In the genomic region with DNA sequence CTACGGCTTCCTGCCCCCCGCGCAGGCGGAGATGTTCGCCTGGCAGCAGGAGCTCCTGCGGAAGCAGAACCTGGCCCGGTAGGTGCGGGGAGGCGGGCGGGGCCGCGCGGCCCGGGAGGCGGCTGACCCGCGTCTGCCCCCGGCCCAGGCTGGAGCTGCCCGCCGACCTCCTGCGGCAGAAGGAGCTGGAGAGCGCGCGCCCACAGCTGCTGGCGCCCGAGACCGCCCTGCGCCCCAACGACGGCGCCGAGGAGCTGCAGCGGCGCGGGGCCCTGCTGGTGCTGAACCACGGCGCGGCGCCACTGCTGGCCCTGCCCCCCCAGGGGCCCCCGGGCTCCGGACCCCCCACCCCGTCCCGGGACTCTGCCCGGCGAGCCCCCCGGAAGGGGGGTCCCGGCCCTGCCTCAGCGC, we compare ENCODE assay signal across 10 cellular contexts. TPM values are rescaled to one million over a fixed set of nuclear protein-coding genes. Genes with fewer than 3 reads are reported as not detected.
DNase-seq lines count a peak whose midpoint lies in the region; ATAC-seq and TF ChIP-seq lines count a peak whose summit lies in the region.
"Had no signal": no experiment of that assay in that cellular context is flagged by ENCODE, and none has a peak within 500 bp of the region (broad histone marks: within the 10 kb centered on the region; RNA-seq: fewer than 3 reads in every experiment).

No MANE protein-coding gene starts in this region.

- H3K4me1 ChIP-seq in IMR-90 (ENCODE audit: control insufficient read depth, insufficient read depth, low read length), result peaks cover 52% of the 10 kb centered on the region
- peaks cover 14% of the 10 kb centered on the region for H3K4me1 ChIP-seq in colonic mucosa
- peaks cover 19% of the 10 kb centered on the region for H3K4me1 ChIP-seq in neural progenitor cell

- H3F3A ChIP-seq in neural progenitor cell (ENCODE audit: low read depth), result peaks cover 27% of the 10 kb centered on the region

- POLR2A ChIA-PET in CD4-positive, alpha-beta T cell (lab: Charles Lee), result no interaction called here
- POLR2A ChIA-PET in IMR-90 (lab: Charles Lee; ENCODE audit: unreplicated experiment), result no interaction called here
- POLR2A ChIA-PET in activated CD4-positive, alpha-beta memory T cell treated with anti-CD3 and anti-CD28 coated beads, Interleukin-2, amount 10 ng/mL, durations not matched to agents 7 days and 5 days (lab: Charles Lee), result interaction anchor here (0.6 to 1.7 kb wide), 4 partner anchors 11 to 24 kb away, joined by 3 to 8 read pairs (median 4); a partner anchor contains a TSS

- peaks cover 16% of the 10 kb centered on the region for H4K20me1 ChIP-seq in IMR-90 (ENCODE audit: insufficient read depth, low read length)
- H4K20me1 ChIP-seq in neural progenitor cell (ENCODE audit: low read depth), result peaks cover 95% of the 10 kb centered on the region

- no peak overlapping the region for H3K27ac ChIP-seq in CD4-positive, alpha-beta T cell (ENCODE audit: low read depth, low read length)
- peak overlapping the region; percentile 82; the same call in 1 of the 2 replicates for H3K27ac ChIP-seq in IMR-90 (ENCODE audit: insufficient read depth, low read length)
- H3K27ac ChIP-seq in colonic mucosa, result peak overlapping the region; percentile 65
- no peak overlapping the region for H3K27ac ChIP-seq in neural progenitor cell

- H2AK9ac ChIP-seq in IMR-90 (replicated peaks; ENCODE audit: low read depth, low read length, poor library complexity), result no peak overlapping the region

- no peak for TF ChIP-seq POLR2A in IMR-90 (IDR thresholded peaks at IDR 0.05; ENCODE audit: low read depth, low read length)

- WGBS in IMR-90 (ENCODE audit: extremely low coverage in 2 of 2, insufficient read length in 1 of 2), 2 experiments, result 3% methylated on average over 15 of the region's 48 CpGs; no CpG with 5 or more reads in 1 of the 2 experiments

- in situ Hi-C loops in IMR-90 (cut with MboI; ENCODE audit: low sequenced_read_pairs), result no loop called here

- H4K91ac ChIP-seq in IMR-90 (ENCODE audit: insufficient read depth, low read depth, low read length), result peak overlapping the region; percentile 56; the same call in 1 of the 2 replicates

- no TSS peak for BruUV-seq in IMR-90 (replicated peaks; lab: Mats Ljungman, UMichigan)

- no peak overlapping the region; the same call in 1 of the 2 replicates for H2BK120ac ChIP-seq in IMR-90 (ENCODE audit: low read depth, low read length)

- peak overlapping the region; percentile 32; the same call in 1 of the 2 replicates for H3K4ac ChIP-seq in IMR-90 (ENCODE audit: low read depth, low read length)

- H3K9me1 ChIP-seq in IMR-90 (ENCODE audit: insufficient read depth, low read length), result no peaks in the 10 kb centered on the region

- no peak overlapping the region for H4K5ac ChIP-seq in IMR-90 (ENCODE audit: low read depth, low read length)

- H2BK20ac ChIP-seq in IMR-90 (ENCODE audit: low read depth, low read length), result no peak overlapping the region

- H3K18ac ChIP-seq in IMR-90 (ENCODE audit: low read depth, low read length), result no peak overlapping the region; the same call in 1 of the 2 replicates

- CTCF ChIA-PET in CD4-positive, alpha-beta T cell (lab: Charles Lee), result no interaction called here
- CTCF ChIA-PET in IMR-90 (lab: Yijun Ruan, JAX), result no interaction called here
- CTCF ChIA-PET in activated CD4-positive, alpha-beta memory T cell treated with anti-CD3 and anti-CD28 coated beads, Interleukin-2, amount 10 ng/mL, durations not matched to agents 7 days and 5 days (lab: Charles Lee), result no interaction called here

- ATAC-seq in CD4-positive, alpha-beta T cell (ENCODE audit: poor library complexity), result peak; percentile 30
- ATAC-seq in IMR-90 (ENCODE audit: low read depth) (no peak), GM18909 (IDR thresholded peaks at IDR 0.05; ENCODE audit: poor library complexity, unreplicated experiment) (no peak), HG02884 (IDR thresholded peaks at IDR 0.05; ENCODE audit: unreplicated experiment) (no peak)
- no peak for ATAC-seq in activated naive CD4-positive, alpha-beta T cell treated with anti-CD3 and anti-CD28 coated beads, Interleukin-2, amount 50 U/mL, for 72 hours

- H3K14ac ChIP-seq in IMR-90 (replicated peaks; ENCODE audit: low read depth, low read length), result no peak overlapping the region

- no peak for TF ChIP-seq RAD21 in IMR-90 (IDR thresholded peaks at IDR 0.05; ENCODE audit: low read length)

- no peak overlapping the region; the same call in 1 of the 2 replicates for H3K4me2 ChIP-seq in IMR-90 (ENCODE audit: low read depth, low read length)
- H3K4me2 ChIP-seq in neural progenitor cell, result peak overlapping the region; percentile 87

- dilution Hi-C loops in IMR-90 (cut with HindIII; ENCODE audit: low sequenced_read_pairs, unreplicated experiment), result no loop called here

- peak overlapping the region; percentile 11 for H2BK5ac ChIP-seq in IMR-90 (ENCODE audit: low read depth, low read length, poor library complexity, severe bottlenecking)

- no peak overlapping the region for H3K56ac ChIP-seq in IMR-90 (ENCODE audit: extremely low read depth, insufficient read depth, low read length)

- no peak overlapping the region for H2BK15ac ChIP-seq in IMR-90 (ENCODE audit: low read depth, low read length)

- H3K4me3 Mint-ChIP-seq in CD4-positive, alpha-beta T cell, result no peak overlapping the region
- H3K4me3 Mint-ChIP-seq in neural progenitor cell, result no peak overlapping the region
- no peak overlapping the region for H3K4me3 Mint-ChIP-seq in activated CD4-positive, alpha-beta memory T cell treated with anti-CD3 and anti-CD28 coated beads, Interleukin-2, amount 10 ng/mL, durations not matched to agents 7 days and 5 days

- no peak overlapping the region for H3K9ac ChIP-seq in IMR-90 (ENCODE audit: low read depth, low read length)
- H3K9ac ChIP-seq in colonic mucosa (ENCODE audit: low read depth in 2 of 2, low read length in 2 of 2), result peak overlapping the region in 1 of 2 donors; percentile 60
- no peak overlapping the region for H3K9ac ChIP-seq in neural progenitor cell

- no peaks in the 10 kb centered on the region for H3K9me3 Mint-ChIP-seq in CD4-positive, alpha-beta T cell
- peaks cover 2% of the 10 kb centered on the region for H3K9me3 Mint-ChIP-seq in neural progenitor cell
- no peaks in the 10 kb centered on the region for H3K9me3 Mint-ChIP-seq in activated CD4-positive, alpha-beta memory T cell treated with anti-CD3 and anti-CD28 coated beads, Interleukin-2, amount 10 ng/mL, durations not matched to agents 7 days and 5 days
- H3K9me3 Mint-ChIP-seq in activated naive CD4-positive, alpha-beta T cell treated with anti-CD3 and anti-CD28 coated beads, Interleukin-2, amount 50 U/mL, for 72 hours, result no peaks in the 10 kb centered on the region

- H3K23ac ChIP-seq in IMR-90 (ENCODE audit: low read depth, low read length), result no peak overlapping the region

- no peak for TF ChIP-seq CTCF in CD4-positive, alpha-beta T cell (IDR thresholded peaks at IDR 0.05)
- no peak for TF ChIP-seq CTCF in IMR-90 (conservative IDR thresholded peaks at IDR 0.05; ENCODE audit: low read depth, low read length)
- no peak for TF ChIP-seq CTCF in colonic mucosa (IDR thresholded peaks at IDR 0.05)
- no peak for TF ChIP-seq CTCF in neural progenitor cell (IDR thresholded peaks at IDR 0.05)

- H3K27ac Mint-ChIP-seq in CD4-positive, alpha-beta T cell, result no peak overlapping the region
- no peak overlapping the region for H3K27ac Mint-ChIP-seq in neural progenitor cell
- H3K27ac Mint-ChIP-seq in activated CD4-positive, alpha-beta memory T cell treated with anti-CD3 and anti-CD28 coated beads, Interleukin-2, amount 10 ng/mL, durations not matched to agents 7 days and 5 days, result no peak overlapping the region
- no peak overlapping the region for H3K27ac Mint-ChIP-seq in activated naive CD4-positive, alpha-beta T cell treated with anti-CD3 and anti-CD28 coated beads, Interleukin-2, amount 50 U/mL, for 72 hours

- 0 out of 4 replicates have a peak, but pooled peaks cover 0 to 5% of the 10 kb centered on the region in 2 experiments for H3K79me1 ChIP-seq in IMR-90 (ENCODE audit: low read depth in 1 of 2, low read length in 2 of 2)

- no peaks in the 10 kb centered on the region for H3K79me2 ChIP-seq in neural progenitor cell (ENCODE audit: low read depth)

- H3K27me3 Mint-ChIP-seq in CD4-positive, alpha-beta T cell, result peaks cover 37% of the 10 kb centered on the region
- H3K27me3 Mint-ChIP-seq in neural progenitor cell (ENCODE audit: insufficient read depth, low read depth), result peaks cover 36% of the 10 kb centered on the region
- peaks cover 31% of the 10 kb centered on the region for H3K27me3 Mint-ChIP-seq in activated CD4-positive, alpha-beta memory T cell treated with anti-CD3 and anti-CD28 coated beads, Interleukin-2, amount 10 ng/mL, durations not matched to agents 7 days and 5 days

- peaks cover 5% of the 10 kb centered on the region for H3K4me1 Mint-ChIP-seq in CD4-positive, alpha-beta T cell (ENCODE audit: low read depth)
- H3K4me1 Mint-ChIP-seq in neural progenitor cell, result peaks cover 35% of the 10 kb centered on the region
- H3K4me1 Mint-ChIP-seq in activated CD4-positive, alpha-beta memory T cell treated with anti-CD3 and anti-CD28 coated beads, Interleukin-2, amount 10 ng/mL, durations not matched to agents 7 days and 5 days, result peaks cover 7% of the 10 kb centered on the region

- peak overlapping the region in 1 of 2 experiments; percentile 59; a peak in 1 of 4 replicates for H4K8ac ChIP-seq in IMR-90 (ENCODE audit: low read depth in 2 of 2, low read length in 2 of 2)

- DNase-seq in CD4-positive, alpha-beta T cell, result no peak
- DNase-seq in IMR-90, result no peak
- DNase-seq in colonic mucosa, result no peak
- DNase-seq in neural progenitor cell (ENCODE audit: low spot score), result peak; percentile 76
- no peak for DNase-seq in activated CD4-positive, alpha-beta memory T cell treated with anti-CD3 and anti-CD28 coated beads, Interleukin-2, amount 10 ng/mL, durations not matched to agents 7 days and 5 days
- DNase-seq in activated naive CD4-positive, alpha-beta T cell treated with anti-CD3 and anti-CD28 coated beads, Interleukin-2, amount 50 U/mL, for 72 hours (ENCODE audit: low spot score in 2 of 2), result no peak
- DNase-seq: amniotic stem cell had no signal

- H3K27me3 ChIP-seq in CD4-positive, alpha-beta T cell (ENCODE audit: control insufficient read depth, insufficient read depth, low read length), result peaks cover 47% of the 10 kb centered on the region
- no peaks in the 10 kb centered on the region for H3K27me3 ChIP-seq in IMR-90 (ENCODE audit: control insufficient read depth, insufficient read depth, low read length)
- H3K27me3 ChIP-seq in colonic mucosa, result peaks cover 46% of the 10 kb centered on the region
- H3K27me3 ChIP-seq in neural progenitor cell, result peaks cover 72% of the 10 kb centered on the region
- H3K27me3 ChIP-seq: uterus had no signal

- H2AK5ac ChIP-seq in IMR-90 (ENCODE audit: low read depth, low read length), result no peak overlapping the region; the same call in 1 of the 2 replicates

- peaks cover 22% of the 10 kb centered on the region for H3K36me3 Mint-ChIP-seq in CD4-positive, alpha-beta T cell (ENCODE audit: low read depth)
- H3K36me3 Mint-ChIP-seq in neural progenitor cell, result peaks cover 11% of the 10 kb centered on the region
- H3K36me3 Mint-ChIP-seq in activated CD4-positive, alpha-beta memory T cell treated with anti-CD3 and anti-CD28 coated beads, Interleukin-2, amount 10 ng/mL, durations not matched to agents 7 days and 5 days (ENCODE audit: low read depth), result peaks cover 16% of the 10 kb centered on the region
- H3K36me3 Mint-ChIP-seq in activated naive CD4-positive, alpha-beta T cell treated with anti-CD3 and anti-CD28 coated beads, Interleukin-2, amount 50 U/mL, for 72 hours, result peaks cover 0 to 10% of the 10 kb centered on the region in 2 donors

- intact Hi-C loops in CD4-positive, alpha-beta T cell (cut with DNase I, micrococcal nuclease), result no loop called here
- intact Hi-C loops in IMR-90 (cut with micrococcal nuclease) (no loop called here), colonic mucosa (cut with DNase I) (no loop called here)

- no peaks in the 10 kb centered on the region for H3K9me3 ChIP-seq in CD4-positive, alpha-beta T cell (ENCODE audit: control insufficient read depth, low read length)
- H3K9me3 ChIP-seq in IMR-90 (ENCODE audit: control insufficient read depth, insufficient read depth, low read length), result no peaks in the 10 kb centered on the region
- H3K9me3 ChIP-seq in colonic mucosa, result no peaks in the 10 kb centered on the region
- H3K9me3 ChIP-seq in neural progenitor cell (ENCODE audit: low read depth), result no peaks in the 10 kb centered on the region
- H3K9me3 ChIP-seq: uterus had no signal

- H3K36me3 ChIP-seq in IMR-90 (ENCODE audit: control insufficient read depth, insufficient read depth, low read length) (peaks cover 22% of the 10 kb centered on the region), colonic mucosa (no peaks in the 10 kb centered on the region), neural progenitor cell (no peaks in the 10 kb centered on the region)
- H3K36me3 ChIP-seq: uterus had no signal

- peak overlapping the region; percentile 42; the same call in 1 of the 2 replicates for H3K4me3 ChIP-seq in IMR-90 (ENCODE audit: insufficient read depth, low read depth, low read length)
- H3K4me3 ChIP-seq in colonic mucosa, result peak overlapping the region; percentile 32
- H3K4me3 ChIP-seq in neural progenitor cell, result peak overlapping the region; percentile 46

- H2AFZ ChIP-seq in IMR-90 (replicated peaks; ENCODE audit: low read length, poor library complexity), result no peak overlapping the region
- H2AFZ ChIP-seq in neural progenitor cell (replicated peaks), result no peak overlapping the region

RNA-seq across cellular contexts. Expression of a gene that starts 16.6 kb away (rescaled TPM):
- total RNA-seq in CD4-positive, alpha-beta T cell, result 10 to 100 TPM; 50.2 to 52.0 TPM
- total RNA-seq in IMR-90 (2012; rRNA removed), result 105 and 106 TPM in 2 replicates
- 74.2 and 75.7 TPM in 2 replicates for polyA plus RNA-seq in IMR-90 (2012; rRNA removed)
- polyA plus RNA-seq in IMR-90 (2012; cell fraction: cytosol; rRNA removed), result 54.0 and 63.6 TPM in 2 replicates
- polyA plus RNA-seq in IMR-90 (2012; cell fraction: nucleus; rRNA removed; ENCODE audit: low replicate concordance), result 86.7 and 138 TPM in 2 replicates
- 100 to 1,000 TPM in 1 of 2 donors, 10 to 100 TPM in 1; 46.9 to 127 TPM for total RNA-seq in colonic mucosa
- 39.6 and 69.1 TPM in 2 replicates for total RNA-seq in neural progenitor cell (ENCODE audit: low replicate concordance)
- 10 to 100 TPM; 58.2 to 58.4 TPM for total RNA-seq in activated CD4-positive, alpha-beta memory T cell treated with anti-CD3 and anti-CD28 coated beads, Interleukin-2, amount 10 ng/mL, durations not matched to agents 7 days and 5 days
- 100 to 1,000 TPM in 1 of 2 donors, 10 to 100 TPM in 1; 66.3 to 112 TPM for total RNA-seq in activated naive CD4-positive, alpha-beta T cell treated with anti-CD3 and anti-CD28 coated beads, Interleukin-2, amount 50 U/mL, for 72 hours

RNA-seq across cellular contexts. Expression of a gene that starts 18.0 kb away (rescaled TPM):
- 10 to 100 TPM; 13.9 TPM for total RNA-seq in CD4-positive, alpha-beta T cell
- total RNA-seq in IMR-90 (2012; rRNA removed), result 3.4 and 3.6 TPM in 2 replicates
- polyA plus RNA-seq in IMR-90 (2012; rRNA removed), result 41.0 and 50.7 TPM in 2 replicates
- polyA plus RNA-seq in IMR-90 (2012; cell fraction: cytosol; rRNA removed), result 14.1 and 16.5 TPM in 2 replicates
- 305 and 1,032 TPM in 2 replicates for polyA plus RNA-seq in IMR-90 (2012; cell fraction: nucleus; rRNA removed; ENCODE audit: low replicate concordance)
- total RNA-seq in colonic mucosa, result 10 to 100 TPM in 1 of 2 donors, 1 to 10 TPM in 1; 9.9 to 16.7 TPM
- 10.7 and 33.8 TPM in 2 replicates for total RNA-seq in neural progenitor cell (ENCODE audit: low replicate concordance)
- total RNA-seq in activated CD4-positive, alpha-beta memory T cell treated with anti-CD3 and anti-CD28 coated beads, Interleukin-2, amount 10 ng/mL, durations not matched to agents 7 days and 5 days, result 10 to 100 TPM; 28.6 to 31.7 TPM
- total RNA-seq in activated naive CD4-positive, alpha-beta T cell treated with anti-CD3 and anti-CD28 coated beads, Interleukin-2, amount 50 U/mL, for 72 hours, result 10 to 100 TPM; 19.9 to 26.1 TPM

RNA-seq across cellular contexts. Expression of a gene that starts 18.7 kb away (rescaled TPM):
- not detected for total RNA-seq in CD4-positive, alpha-beta T cell
- total RNA-seq in IMR-90 (2012; rRNA removed) (5.9 and 6.9 TPM in 2 replicates), colonic mucosa (1 to 10 TPM; 3.0 to 4.2 TPM), neural progenitor cell (ENCODE audit: low replicate concordance) (0.15 TPM in 1 of 2 replicates, not detected in the other)
- 22.9 and 31.9 TPM in 2 replicates for polyA plus RNA-seq in IMR-90 (2012; rRNA removed)
- 7.3 and 10.5 TPM in 2 replicates for polyA plus RNA-seq in IMR-90 (2012; cell fraction: cytosol; rRNA removed)
- polyA plus RNA-seq in IMR-90 (2012; cell fraction: nucleus; rRNA removed; ENCODE audit: low replicate concordance), result 30.0 and 141 TPM in 2 replicates
- total RNA-seq in activated CD4-positive, alpha-beta memory T cell treated with anti-CD3 and anti-CD28 coated beads, Interleukin-2, amount 10 ng/mL, durations not matched to agents 7 days and 5 days, result not detected
- total RNA-seq in activated naive CD4-positive, alpha-beta T cell treated with anti-CD3 and anti-CD28 coated beads, Interleukin-2, amount 50 U/mL, for 72 hours, result not detected

RNA-seq across cellular contexts. Expression of a gene that starts 23.9 kb away (rescaled TPM):
- under 1 TPM; 0.69 to 0.95 TPM for total RNA-seq in CD4-positive, alpha-beta T cell
- 0.28 and 0.54 TPM in 2 replicates for total RNA-seq in IMR-90 (2012; rRNA removed)
- polyA plus RNA-seq in IMR-90 (2012; rRNA removed), result 2.1 and 2.3 TPM in 2 replicates
- 0.66 and 1.7 TPM in 2 replicates for polyA plus RNA-seq in IMR-90 (2012; cell fraction: cytosol; rRNA removed)
- 8.1 and 24.8 TPM in 2 replicates for polyA plus RNA-seq in IMR-90 (2012; cell fraction: nucleus; rRNA removed; ENCODE audit: low replicate concordance)
- total RNA-seq in colonic mucosa, result under 1 TPM; 0.61 to 0.64 TPM
- total RNA-seq in neural progenitor cell (ENCODE audit: low replicate concordance), result 0.09 TPM in 1 of 2 replicates, not detected in the other
- total RNA-seq in activated CD4-positive, alpha-beta memory T cell treated with anti-CD3 and anti-CD28 coated beads, Interleukin-2, amount 10 ng/mL, durations not matched to agents 7 days and 5 days, result 1 to 10 TPM; 7.6 to 8.2 TPM
- total RNA-seq in activated naive CD4-positive, alpha-beta T cell treated with anti-CD3 and anti-CD28 coated beads, Interleukin-2, amount 50 U/mL, for 72 hours, result 1 to 10 TPM; 1.9 to 5.0 TPM

RNA-seq across cellular contexts. Expression of a gene that starts 39.5 kb away (rescaled TPM):
- total RNA-seq in CD4-positive, alpha-beta T cell, result not detected
- total RNA-seq in IMR-90 (2012; rRNA removed), result not detected in 2 replicates
- not detected in 2 replicates for polyA plus RNA-seq in IMR-90 (2012; rRNA removed)
- polyA plus RNA-seq in IMR-90 (2012; cell fraction: cytosol; rRNA removed), result not detected in 2 replicates
- 0.02 and 0.03 TPM in 2 replicates for polyA plus RNA-seq in IMR-90 (2012; cell fraction: nucleus; rRNA removed; ENCODE audit: low replicate concordance)
- not detected for total RNA-seq in colonic mucosa
- not detected in 2 replicates for total RNA-seq in neural progenitor cell (ENCODE audit: low replicate concordance)
- not detected for total RNA-seq in activated CD4-positive, alpha-beta memory T cell treated with anti-CD3 and anti-CD28 coated beads, Interleukin-2, amount 10 ng/mL, durations not matched to agents 7 days and 5 days
- not detected for total RNA-seq in activated naive CD4-positive, alpha-beta T cell treated with anti-CD3 and anti-CD28 coated beads, Interleukin-2, amount 50 U/mL, for 72 hours

Comparison
In these comparisons a context has a peak if more than half of its experiments do, and no peak if none do; other contexts are left out.
1. H3K27ac ChIP-seq: peak in IMR-90 (single experiment) and colonic mucosa (single experiment); none in CD4-positive, alpha-beta T cell (single experiment) and neural progenitor cell (single experiment).
2. Peak in every context shown above with its lines, with median percentiles within 50 percentile points of each other: H3K4me3 ChIP-seq.